Comparison of ENCODE assay signal across 21 cellular contexts in the genomic region with DNA sequence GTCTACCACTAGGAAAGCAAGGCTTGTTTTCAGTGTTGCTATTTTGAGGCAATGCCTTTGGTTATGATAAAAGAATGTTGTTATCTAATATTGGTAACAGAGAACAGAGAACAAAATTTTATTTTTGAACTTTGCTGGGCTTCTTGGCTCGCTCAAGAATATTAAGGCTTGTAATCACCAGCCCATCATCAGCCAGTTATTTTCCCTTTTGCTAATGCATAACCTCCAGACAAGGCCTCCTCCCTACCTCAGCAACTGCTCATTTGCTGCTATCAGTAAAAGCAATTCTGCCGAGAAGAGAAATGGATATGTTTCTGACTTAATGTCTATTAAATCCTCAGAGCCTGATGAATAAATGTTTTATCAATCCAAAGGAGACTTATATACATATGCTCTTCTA. TPM values are rescaled to one million over a fixed set of nuclear protein-coding genes. Genes with fewer than 3 reads are reported as not detected.
A peak's percentile ranks its signal among the peaks of the same experiment; 100 is the strongest.
DNase-seq lines count a peak whose midpoint lies in the region; ATAC-seq, FAIRE-seq and TF ChIP-seq lines count a peak whose summit lies in the region.
"Had no signal": no experiment of that assay in that cellular context is flagged by ENCODE, and none has a peak within 500 bp of the region (broad histone marks: within the 10 kb centered on the region; RNA-seq: fewer than 3 reads in every experiment).

No MANE protein-coding gene starts in this region.

- no peaks in the 10 kb centered on the region for H3K9me3 ChIP-seq in GM23248 (ENCODE audit: low read depth)
- no peaks in the 10 kb centered on the region for H3K9me3 ChIP-seq in heart left ventricle

- H3K9me2 ChIP-seq in GM23248 (ENCODE audit: insufficient read depth): no peaks in the 10 kb centered on the region

- H3K4me3 ChIP-seq in GM23248 (no peak overlapping the region), cardiac fibroblast (replicated peaks in 1 of 2; ENCODE audit: low read depth in 2 of 2, low read length in 2 of 2) (no peak overlapping the region), heart left ventricle (no peak overlapping the region)

- H3K27ac ChIP-seq in GM23248 (peak overlapping the region; percentile 88; the same call in 1 of the 2 replicates), heart left ventricle (peak overlapping the region in 10 of 12 donors; percentile 8 to 68 (median 40))
- H3K27ac ChIP-seq: C4-2B had no signal

- 95 to 98% methylated on average over 2 of the region's 2 CpGs for WGBS in GM23248 (ENCODE audit: low coverage in 1 of 2, low lambda C conversion rate in 2 of 2, missing lambda C conversion rate in 2 of 2), 2 experiments
- 32 to 43% (median 40%) methylated on average over 2 of the region's 2 CpGs for WGBS in heart left ventricle, 4 donors

- TF ChIP-seq POLR2A in heart left ventricle (IDR thresholded peaks at IDR 0.05): no peak

- no peak for FAIRE-seq in D721Med (lab: Jason Lieb, UNC)
- FAIRE-seq: G401.6, GM12892, H1 had no signal

- ATAC-seq in heart left ventricle (peak in 3 of 4 donors; percentile 21 to 45 (median 38)), HG02678 (IDR thresholded peaks at IDR 0.05; ENCODE audit: unreplicated experiment) (no peak)
- ATAC-seq: PC-3 had no signal

- H3K9ac ChIP-seq in GM23248: no peak overlapping the region

- H3K4me2 ChIP-seq in GM23248 (ENCODE audit: unreplicated experiment): no peak overlapping the region

- no peak overlapping the region for H2AFZ ChIP-seq in GM23248

- peaks cover 29% of the 10 kb centered on the region for H3K4me1 ChIP-seq in GM23248 (ENCODE audit: insufficient read depth)
- peaks cover 0 to 68% (median 40%) of the 10 kb centered on the region in 12 donors for H3K4me1 ChIP-seq in heart left ventricle

- intact Hi-C loops in heart left ventricle (cut with DNase I): loop anchor here in 1 of 10 donors (2.0 kb wide), 1 partner anchor 426 kb away; no protein-coding TSS in a partner anchor

- H3K36me3 ChIP-seq in GM23248 (ENCODE audit: low read depth) (0 out of 2 replicates have a peak, but pooled peaks cover 7% of the 10 kb centered on the region), heart left ventricle (no peaks in the 10 kb centered on the region)

- in situ Hi-C loops in GM23248 (cut with MboI): no loop called here

- no peaks in the 10 kb centered on the region for H4K20me1 ChIP-seq in GM23248 (ENCODE audit: insufficient read depth)

- peaks cover 33% of the 10 kb centered on the region for H3F3A ChIP-seq in GM23248 (ENCODE audit: insufficient read depth)

- no peak for DNase-seq in GM23248
- peak; percentile 38 to 43 for DNase-seq in cardiac fibroblast (ENCODE audit: low read depth in 2 of 2)
- DNase-seq in heart left ventricle: no peak
- peak; percentile 44 for DNase-seq in myocyte (ENCODE audit: low read depth)
- DNase-seq in OCI-M2 (lab: John Stamatoyannopoulos, UW; ENCODE audit: unreplicated experiment): no peak
- DNase-seq in NCI-H748 (lab: John Stamatoyannopoulos, UW; ENCODE audit: unreplicated experiment): no peak
- no peak for DNase-seq in D721Med (ENCODE audit: insufficient read length, low spot score)
- DNase-seq: Calu3; CD8-positive, alpha-beta memory T cell; NCI-H1417; NCI-H1694 treated with DMSO at 0.1 percent for 48 hours; NCI-H2081 treated with DMSO at 0.1 percent for 48 hours; NCI-H446; NCI-H526; PC-3; SHP77 treated with DMSO at 0.1 percent for 48 hours had no signal

- H3K27me3 ChIP-seq in GM23248 (replicated peaks; ENCODE audit: insufficient read depth): no peaks in the 10 kb centered on the region
- H3K27me3 ChIP-seq in heart left ventricle: no peaks in the 10 kb centered on the region

- H3K79me2 ChIP-seq in GM23248 (ENCODE audit: insufficient read depth): peaks cover 89% of the 10 kb centered on the region

- TF ChIP-seq CTCF in cardiac fibroblast (IDR thresholded peaks at IDR 0.05; ENCODE audit: low read depth, low read length): no peak
- TF ChIP-seq CTCF in heart left ventricle (IDR thresholded peaks at IDR 0.05): no peak
- TF ChIP-seq CTCF in D721Med (IDR thresholded peaks at IDR 0.05; ENCODE audit: insufficient read depth, missing control alignments): no peak

RNA-seq across cellular contexts. Expression of gene MTMR2, which starts 8.9 kb away (rescaled TPM):
- total RNA-seq in GM23248 (2014; rRNA removed; shearing (Covaris generic)): 32.4 and 44.8 TPM in 2 replicates
- 42.1 and 44.2 TPM in 2 replicates for polyA plus RNA-seq in GM23248 (2016; fragmentation: Nextera tagmentation; extraction: Ambion mirVana)
- total RNA-seq in heart left ventricle: 10 to 100 TPM; 13.1 to 23.9 (median 18.8) TPM
- polyA plus RNA-seq in heart left ventricle: 10 to 100 TPM in 1 of 2 donors, 1 to 10 TPM in 1; 7.1 to 16.7 TPM
- total RNA-seq in myocyte: 18.5 and 25.7 TPM in 2 replicates
- polyA plus RNA-seq in myocyte (2012): 18.9 TPM

Comparison
In these comparisons a context has a peak if more than half of its experiments do, and no peak if none do; other contexts are left out.
1. DNase-seq: peak in cardiac fibroblast (2 of 2) and myocyte (single experiment); none in GM23248 (single experiment), heart left ventricle (0 of 5), OCI-M2 (single experiment), NCI-H748 (single experiment) and D721Med (single experiment).